ENCODE assay signal across 1 cellular context in genomic region chr1:61109158-61109557, GRCh38.
TF ChIP-seq lines count a peak whose summit lies in the region.

No MANE protein-coding gene starts in this region.

TF ChIP-seq in HEK293, 187 proteins besides CTCF, POLR2A, EP300 and RAD21 (continued from another document):
- TF ChIP-seq PRDM6 (tag by site-specific recombination; IDR thresholded peaks at IDR 0.05) (0 out of 2 replicates have a peak, but pooled peaks have one; percentile 48), FEZF1 (tag by site-specific recombination; IDR thresholded peaks at IDR 0.05) (0 out of 2 replicates have a peak, but pooled peaks have one; percentile 27), OSR2 (tag by site-specific recombination; IDR thresholded peaks at IDR 0.05) (no peak), ZNF221 (tag by site-specific recombination; IDR thresholded peaks at IDR 0.05; ENCODE audit: borderline replicate concordance) (no peak), ZNF433 (tag by site-specific recombination; IDR thresholded peaks at IDR 0.05; ENCODE audit: low read depth) (no peak), ZNF776 (tag by site-specific recombination; IDR thresholded peaks at IDR 0.05; ENCODE audit: borderline replicate concordance) (no peak), ZIC2 (tag by site-specific recombination; IDR thresholded peaks at IDR 0.05) (no peak), ZNF184 (tag by site-specific recombination; IDR thresholded peaks at IDR 0.05) (no peak)
